Comparison of ENCODE assay signal across 21 cellular contexts in the genomic region with DNA sequence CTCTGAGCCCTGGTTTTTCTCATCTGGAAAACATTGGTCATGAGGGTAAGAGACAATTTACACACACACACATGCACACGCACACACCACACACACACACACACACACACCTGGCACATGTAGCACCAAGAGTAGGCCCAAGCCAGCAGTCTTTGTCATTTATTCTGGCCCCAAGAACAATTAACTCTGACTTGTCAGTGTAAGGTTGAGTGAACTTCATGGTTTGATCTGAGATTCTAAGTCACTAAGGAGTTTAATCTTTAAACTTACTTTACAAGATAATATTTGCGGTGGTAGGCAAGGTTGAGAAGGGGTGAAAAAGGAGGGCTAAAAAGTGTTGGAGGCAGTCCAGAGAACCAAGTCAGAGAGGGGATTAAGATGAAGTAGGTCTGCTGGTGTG. TPM values are rescaled to one million over a fixed set of nuclear protein-coding genes. Genes with fewer than 3 reads are reported as not detected.
"Had no signal": no experiment of that assay in that cellular context is flagged by ENCODE, and none has a peak within 500 bp of the region (broad histone marks: within the 10 kb centered on the region; RNA-seq: fewer than 3 reads in every experiment).

No MANE protein-coding gene starts in this region.

- H3K27me3 Mint-ChIP-seq: central memory CD8-positive, alpha-beta T cell had no signal

- H3K9me3 Mint-ChIP-seq: central memory CD8-positive, alpha-beta T cell; natural killer cell had no signal

- H3K27ac ChIP-seq: ascending aorta, colonic mucosa, neutrophil, pancreas, suprapubic skin had no signal

- DNase-seq: activated CD4-positive, alpha-beta T cell treated with anti-CD3 and anti-CD28 coated beads, Interleukin-2, amount 10 ng/mL, durations not matched to agents 7 days and 5 days; activated CD8-positive, alpha-beta T cell treated with anti-CD3 and anti-CD28 coated beads, Interleukin-2, amount 10 ng/mL, durations not matched to agents 7 days and 5 days; activated naive CD4-positive, alpha-beta T cell treated with anti-CD3 and anti-CD28 coated beads for 36 hours; activated T-cell treated with anti-CD3 and anti-CD28 coated beads, Interleukin-2, amount 50 U/mL, for 4 hours; colonic mucosa; head of caudate nucleus; natural killer cell; pancreas; stimulated activated CD4-positive, alpha-beta T cell treated with anti-CD3 and anti-CD28 coated beads, Interleukin-1b, Interleukin-23, amount 100 ng/mL, for 48 hours; stimulated activated CD8-positive, alpha-beta memory T cell treated with anti-CD3 and anti-CD28 coated beads, Interleukin-4, amount 100 ng/mL, for 48 hours; stimulated activated naive CD8-positive, alpha-beta T cell treated with anti-CD3 and anti-CD28 coated beads, Interleukin-15, Interleukin-2, amounts not matched to agents 100 U/mL and 50 U/mL, for 24 hours; trophoblast cell had no signal

- ATAC-seq: activated CD8-positive, alpha-beta T cell treated with anti-CD3 and anti-CD28 coated beads, Interleukin-2, amount 10 ng/mL, durations not matched to agents 7 days and 5 days; natural killer cell; pancreas had no signal

- H3K4me1 ChIP-seq: ascending aorta, colonic mucosa, pancreas, suprapubic skin had no signal

- H3K36me3 Mint-ChIP-seq: natural killer cell had no signal

- H3K4me3 Mint-ChIP-seq: activated CD4-positive, alpha-beta T cell treated with anti-CD3 and anti-CD28 coated beads, Interleukin-2, amount 10 ng/mL, durations not matched to agents 7 days and 5 days; activated CD8-positive, alpha-beta T cell treated with anti-CD3 and anti-CD28 coated beads, Interleukin-2, amount 10 ng/mL, durations not matched to agents 7 days and 5 days; activated naive CD4-positive, alpha-beta T cell treated with anti-CD3 and anti-CD28 coated beads for 36 hours; activated T-cell treated with anti-CD3 and anti-CD28 coated beads, Interleukin-2, amount 50 U/mL, for 4 hours; central memory CD8-positive, alpha-beta T cell; natural killer cell; T-helper 1 cell treated with Interleukin-12 subunit alpha and Interleukin-12 subunit beta and Interleukin-4 antibody, amounts not matched to agents 30 μg/mL and 1 μg/mL, for 36 hours had no signal

- FAIRE-seq: endometrium, frontal cortex, pancreas had no signal

- H3K27ac Mint-ChIP-seq: activated CD4-positive, alpha-beta T cell treated with anti-CD3 and anti-CD28 coated beads, Interleukin-2, amount 10 ng/mL, durations not matched to agents 7 days and 5 days; activated CD8-positive, alpha-beta T cell treated with anti-CD3 and anti-CD28 coated beads, Interleukin-2, amount 10 ng/mL, durations not matched to agents 7 days and 5 days; activated naive CD4-positive, alpha-beta T cell treated with anti-CD3 and anti-CD28 coated beads for 36 hours; natural killer cell; T-helper 1 cell treated with Interleukin-12 subunit alpha and Interleukin-12 subunit beta and Interleukin-4 antibody, amounts not matched to agents 30 μg/mL and 1 μg/mL, for 36 hours had no signal

- H3K27me3 ChIP-seq: ascending aorta, colonic mucosa, neutrophil, pancreas, suprapubic skin had no signal

- H3K9me3 ChIP-seq: ascending aorta, colonic mucosa, neutrophil, pancreas, suprapubic skin had no signal

RNA-seq across cellular contexts. Expression of a gene that starts 44.0 kb away (rescaled TPM):
- total RNA-seq: activated CD4-positive, alpha-beta T cell treated with anti-CD3 and anti-CD28 coated beads, Interleukin-2, amount 10 ng/mL, durations not matched to agents 7 days and 5 days; activated CD8-positive, alpha-beta T cell treated with anti-CD3 and anti-CD28 coated beads, Interleukin-2, amount 10 ng/mL, durations not matched to agents 7 days and 5 days; activated naive CD4-positive, alpha-beta T cell treated with anti-CD3 and anti-CD28 coated beads for 36 hours; activated T-cell treated with anti-CD3 and anti-CD28 coated beads, Interleukin-2, amount 50 U/mL, for 4 hours; ascending aorta; colonic mucosa; frontal cortex; lower leg skin; natural killer cell; pancreas; pulmonary artery endothelial cell; suprapubic skin had no signal

RNA-seq across cellular contexts. Expression of a gene that starts 50.5 kb away (rescaled TPM):
- total RNA-seq: activated CD4-positive, alpha-beta T cell treated with anti-CD3 and anti-CD28 coated beads, Interleukin-2, amount 10 ng/mL, durations not matched to agents 7 days and 5 days; activated CD8-positive, alpha-beta T cell treated with anti-CD3 and anti-CD28 coated beads, Interleukin-2, amount 10 ng/mL, durations not matched to agents 7 days and 5 days; activated naive CD4-positive, alpha-beta T cell treated with anti-CD3 and anti-CD28 coated beads for 36 hours; ascending aorta; frontal cortex; natural killer cell; pulmonary artery endothelial cell had no signal
